Comparison of ENCODE assay signal across 1 cellular context in genomic region chr14:22383515-22384166, GRCh38.
TF ChIP-seq lines count a peak whose summit lies in the region.

No MANE protein-coding gene starts in this region.

TF ChIP-seq in GM12878, 131 proteins besides CTCF, POLR2A, EP300 and RAD21 (continued from another document):
- TF ChIP-seq E2F4 (IDR thresholded peaks at IDR 0.05; ENCODE audit: low read depth, low read length) (peak; percentile 30; the same call in 1 of the 2 replicates), GATAD2B (conservative IDR thresholded peaks at IDR 0.05; ENCODE audit: low read depth) (peak; percentile 99), IRF5 (IDR thresholded peaks at IDR 0.05; ENCODE audit: borderline replicate concordance) (no peak), GABPA (IDR thresholded peaks at IDR 0.05; ENCODE audit: low read depth) (no peak), PAX8 (IDR thresholded peaks at IDR 0.05) (no peak), ZNF217 (IDR thresholded peaks at IDR 0.05) (peak; percentile 40; the same call in 1 of the 2 replicates), YBX1 (IDR thresholded peaks at IDR 0.05) (peak; percentile 30; the same call in 1 of the 2 replicates), PKNOX1 (IDR thresholded peaks at IDR 0.05) (peak; percentile 76), NR2C1 (IDR thresholded peaks at IDR 0.05) (no peak), MYC (IDR thresholded peaks at IDR 0.05; ENCODE audit: insufficient read depth, insufficient read length, insufficient replicate concordance, low read length, severe bottlenecking) (no peak), MLLT1 (IDR thresholded peaks at IDR 0.05) (peak; percentile 97), CREM (IDR thresholded peaks at IDR 0.05; ENCODE audit: low read depth) (peak; percentile 58), POU2F2 (IDR thresholded peaks at IDR 0.05; ENCODE audit: borderline replicate concordance, low read depth, low read length) (no peak), EED (IDR thresholded peaks at IDR 0.05; ENCODE audit: low read depth) (no peak; the same call in 1 of the 2 replicates), RFX5 (IDR thresholded peaks at IDR 0.05; ENCODE audit: low read depth, low read length) (no peak), STAT1 (conservative IDR thresholded peaks at IDR 0.05) (no peak; the same call in 1 of the 2 replicates), ZSCAN29 (IDR thresholded peaks at IDR 0.05) (0 out of 2 replicates have a peak, but pooled peaks have one; percentile 23), BHLHE40 (IDR thresholded peaks at IDR 0.05; ENCODE audit: borderline replicate concordance in 1 of 2, low read depth in 2 of 2, low read length in 1 of 2) (peak in 1 of 2 experiments; percentile 28; a peak in 1 of 4 replicates), SUPT20H (IDR thresholded peaks at IDR 0.05; ENCODE audit: borderline replicate concordance, control insufficient read depth, low read depth, low read length) (no peak), HDGF (IDR thresholded peaks at IDR 0.05) (no peak; the same call in 1 of the 2 replicates), CHD2 (IDR thresholded peaks at IDR 0.05; ENCODE audit: borderline replicate concordance, low read depth, low read length) (0 out of 2 replicates have a peak, but pooled peaks have one; percentile 45), RCOR1 (conservative IDR thresholded peaks at IDR 0.05; ENCODE audit: low read depth, low read length) (0 out of 2 replicates have a peak, but pooled peaks have one; percentile 61), ZBED1 (IDR thresholded peaks at IDR 0.05; ENCODE audit: borderline replicate concordance) (peak; percentile 94), BACH1 (IDR thresholded peaks at IDR 0.05; ENCODE audit: borderline replicate concordance) (peak; percentile 59; the same call in 1 of the 2 replicates), TBL1XR1 (IDR thresholded peaks at IDR 0.05; ENCODE audit: low read depth, low read length) (no peak), SMAD1 (IDR thresholded peaks at IDR 0.05; ENCODE audit: low read depth, partially characterized antibody) (peak; percentile 92), BMI1 (IDR thresholded peaks at IDR 0.05; ENCODE audit: borderline replicate concordance) (no peak; the same call in none of the 2 replicates), E2F8 (IDR thresholded peaks at IDR 0.05; ENCODE audit: low read depth, partially characterized antibody) (no peak), MXI1 (IDR thresholded peaks at IDR 0.05; ENCODE audit: low read depth, low read length) (0 out of 2 replicates have a peak, but pooled peaks have one; percentile 36), RB1 (IDR thresholded peaks at IDR 0.05; ENCODE audit: borderline replicate concordance) (peak; percentile 86; the same call in 1 of the 2 replicates), POLR2AphosphoS5 (IDR thresholded peaks at IDR 0.05; ENCODE audit: low read length) (peak; percentile 91), NFIC (IDR thresholded peaks at IDR 0.05; ENCODE audit: low read depth, low read length) (peak; percentile 66; the same call in 1 of the 2 replicates), SREBF1 (IDR thresholded peaks at IDR 0.05; ENCODE audit: low read length) (no peak), SP1 (IDR thresholded peaks at IDR 0.05; ENCODE audit: low read depth, low read length) (no peak), FOXK2 (IDR thresholded peaks at IDR 0.05) (no peak; the same call in 1 of the 2 replicates), HCFC1 (IDR thresholded peaks at IDR 0.05; ENCODE audit: low read length) (peak; percentile 9; the same call in 1 of the 2 replicates), IKZF1 (conservative IDR thresholded peaks at IDR 0.05) (peak; percentile 85), FOXM1 (IDR thresholded peaks at IDR 0.05; ENCODE audit: low read depth, low read length) (peak; percentile 74; the same call in 1 of the 2 replicates), WRNIP1 (IDR thresholded peaks at IDR 0.05; ENCODE audit: borderline replicate concordance, low read depth, low read length) (no peak)
- TF ChIP-seq, protein P1, sequence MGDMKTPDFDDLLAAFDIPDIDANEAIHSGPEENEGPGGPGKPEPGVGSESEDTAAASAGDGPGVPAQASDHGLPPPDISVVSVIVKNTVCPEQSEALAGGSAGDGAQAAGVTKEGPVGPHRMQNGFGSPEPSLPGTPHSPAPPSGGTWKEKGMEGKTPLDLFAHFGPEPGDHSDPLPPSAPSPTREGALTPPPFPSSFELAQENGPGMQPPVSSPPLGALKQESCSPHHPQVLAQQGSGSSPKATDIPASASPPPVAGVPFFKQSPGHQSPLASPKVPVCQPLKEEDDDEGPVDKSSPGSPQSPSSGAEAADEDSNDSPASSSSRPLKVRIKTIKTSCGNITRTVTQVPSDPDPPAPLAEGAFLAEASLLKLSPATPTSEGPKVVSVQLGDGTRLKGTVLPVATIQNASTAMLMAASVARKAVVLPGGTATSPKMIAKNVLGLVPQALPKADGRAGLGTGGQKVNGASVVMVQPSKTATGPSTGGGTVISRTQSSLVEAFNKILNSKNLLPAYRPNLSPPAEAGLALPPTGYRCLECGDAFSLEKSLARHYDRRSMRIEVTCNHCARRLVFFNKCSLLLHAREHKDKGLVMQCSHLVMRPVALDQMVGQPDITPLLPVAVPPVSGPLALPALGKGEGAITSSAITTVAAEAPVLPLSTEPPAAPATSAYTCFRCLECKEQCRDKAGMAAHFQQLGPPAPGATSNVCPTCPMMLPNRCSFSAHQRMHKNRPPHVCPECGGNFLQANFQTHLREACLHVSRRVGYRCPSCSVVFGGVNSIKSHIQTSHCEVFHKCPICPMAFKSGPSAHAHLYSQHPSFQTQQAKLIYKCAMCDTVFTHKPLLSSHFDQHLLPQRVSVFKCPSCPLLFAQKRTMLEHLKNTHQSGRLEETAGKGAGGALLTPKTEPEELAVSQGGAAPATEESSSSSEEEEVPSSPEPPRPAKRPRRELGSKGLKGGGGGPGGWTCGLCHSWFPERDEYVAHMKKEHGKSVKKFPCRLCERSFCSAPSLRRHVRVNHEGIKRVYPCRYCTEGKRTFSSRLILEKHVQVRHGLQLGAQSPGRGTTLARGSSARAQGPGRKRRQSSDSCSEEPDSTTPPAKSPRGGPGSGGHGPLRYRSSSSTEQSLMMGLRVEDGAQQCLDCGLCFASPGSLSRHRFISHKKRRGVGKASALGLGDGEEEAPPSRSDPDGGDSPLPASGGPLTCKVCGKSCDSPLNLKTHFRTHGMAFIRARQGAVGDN (IDR thresholded peaks at IDR 0.05): peak; percentile 89
- TF ChIP-seq, protein P2, sequence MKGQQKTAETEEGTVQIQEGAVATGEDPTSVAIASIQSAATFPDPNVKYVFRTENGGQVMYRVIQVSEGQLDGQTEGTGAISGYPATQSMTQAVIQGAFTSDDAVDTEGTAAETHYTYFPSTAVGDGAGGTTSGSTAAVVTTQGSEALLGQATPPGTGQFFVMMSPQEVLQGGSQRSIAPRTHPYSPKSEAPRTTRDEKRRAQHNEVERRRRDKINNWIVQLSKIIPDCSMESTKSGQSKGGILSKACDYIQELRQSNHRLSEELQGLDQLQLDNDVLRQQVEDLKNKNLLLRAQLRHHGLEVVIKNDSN (IDR thresholded peaks at IDR 0.05; ENCODE audit: borderline replicate concordance, extremely low read length, insufficient read depth, low read depth, low read length): no peak
- TF ChIP-seq, protein P3, sequence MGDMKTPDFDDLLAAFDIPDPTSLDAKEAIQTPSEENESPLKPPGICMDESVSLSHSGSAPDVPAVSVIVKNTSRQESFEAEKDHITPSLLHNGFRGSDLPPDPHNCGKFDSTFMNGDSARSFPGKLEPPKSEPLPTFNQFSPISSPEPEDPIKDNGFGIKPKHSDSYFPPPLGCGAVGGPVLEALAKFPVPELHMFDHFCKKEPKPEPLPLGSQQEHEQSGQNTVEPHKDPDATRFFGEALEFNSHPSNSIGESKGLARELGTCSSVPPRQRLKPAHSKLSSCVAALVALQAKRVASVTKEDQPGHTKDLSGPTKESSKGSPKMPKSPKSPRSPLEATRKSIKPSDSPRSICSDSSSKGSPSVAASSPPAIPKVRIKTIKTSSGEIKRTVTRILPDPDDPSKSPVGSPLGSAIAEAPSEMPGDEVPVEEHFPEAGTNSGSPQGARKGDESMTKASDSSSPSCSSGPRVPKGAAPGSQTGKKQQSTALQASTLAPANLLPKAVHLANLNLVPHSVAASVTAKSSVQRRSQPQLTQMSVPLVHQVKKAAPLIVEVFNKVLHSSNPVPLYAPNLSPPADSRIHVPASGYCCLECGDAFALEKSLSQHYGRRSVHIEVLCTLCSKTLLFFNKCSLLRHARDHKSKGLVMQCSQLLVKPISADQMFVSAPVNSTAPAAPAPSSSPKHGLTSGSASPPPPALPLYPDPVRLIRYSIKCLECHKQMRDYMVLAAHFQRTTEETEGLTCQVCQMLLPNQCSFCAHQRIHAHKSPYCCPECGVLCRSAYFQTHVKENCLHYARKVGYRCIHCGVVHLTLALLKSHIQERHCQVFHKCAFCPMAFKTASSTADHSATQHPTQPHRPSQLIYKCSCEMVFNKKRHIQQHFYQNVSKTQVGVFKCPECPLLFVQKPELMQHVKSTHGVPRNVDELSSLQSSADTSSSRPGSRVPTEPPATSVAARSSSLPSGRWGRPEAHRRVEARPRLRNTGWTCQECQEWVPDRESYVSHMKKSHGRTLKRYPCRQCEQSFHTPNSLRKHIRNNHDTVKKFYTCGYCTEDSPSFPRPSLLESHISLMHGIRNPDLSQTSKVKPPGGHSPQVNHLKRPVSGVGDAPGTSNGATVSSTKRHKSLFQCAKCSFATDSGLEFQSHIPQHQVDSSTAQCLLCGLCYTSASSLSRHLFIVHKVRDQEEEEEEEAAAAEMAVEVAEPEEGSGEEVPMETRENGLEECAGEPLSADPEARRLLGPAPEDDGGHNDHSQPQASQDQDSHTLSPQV (IDR thresholded peaks at IDR 0.05): no peak
- TF ChIP-seq, protein P4, sequence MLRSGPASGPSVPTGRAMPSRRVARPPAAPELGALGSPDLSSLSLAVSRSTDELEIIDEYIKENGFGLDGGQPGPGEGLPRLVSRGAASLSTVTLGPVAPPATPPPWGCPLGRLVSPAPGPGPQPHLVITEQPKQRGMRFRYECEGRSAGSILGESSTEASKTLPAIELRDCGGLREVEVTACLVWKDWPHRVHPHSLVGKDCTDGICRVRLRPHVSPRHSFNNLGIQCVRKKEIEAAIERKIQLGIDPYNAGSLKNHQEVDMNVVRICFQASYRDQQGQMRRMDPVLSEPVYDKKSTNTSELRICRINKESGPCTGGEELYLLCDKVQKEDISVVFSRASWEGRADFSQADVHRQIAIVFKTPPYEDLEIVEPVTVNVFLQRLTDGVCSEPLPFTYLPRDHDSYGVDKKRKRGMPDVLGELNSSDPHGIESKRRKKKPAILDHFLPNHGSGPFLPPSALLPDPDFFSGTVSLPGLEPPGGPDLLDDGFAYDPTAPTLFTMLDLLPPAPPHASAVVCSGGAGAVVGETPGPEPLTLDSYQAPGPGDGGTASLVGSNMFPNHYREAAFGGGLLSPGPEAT (IDR thresholded peaks at IDR 0.05; ENCODE audit: low read depth): peak; percentile 96
